ENCODE assay signal across 11 cellular contexts in genomic region chrX:8988456-8988855, GRCh38. TPM values are rescaled to one million over a fixed set of nuclear protein-coding genes. Genes with fewer than 3 reads are reported as not detected.
A peak's percentile ranks its signal among the peaks of the same experiment; 100 is the strongest.
DNase-seq lines count a peak whose midpoint lies in the region; ATAC-seq and TF ChIP-seq lines count a peak whose summit lies in the region.
"Had no signal": no experiment of that assay in that cellular context is flagged by ENCODE, and none has a peak within 500 bp of the region (broad histone marks: within the 10 kb centered on the region; RNA-seq: fewer than 3 reads in every experiment).

No MANE protein-coding gene starts in this region.

- no peaks in the 10 kb centered on the region for H3K9me3 ChIP-seq in tibial artery
- H3K9me3 ChIP-seq: BLaER1 had no signal

- no peaks in the 10 kb centered on the region for H3K27me3 ChIP-seq in tibial artery
- H3K27me3 ChIP-seq: BLaER1 had no signal

- H3K4me3 Mint-ChIP-seq in activated CD4-positive, alpha-beta T cell treated with anti-CD3 and anti-CD28 coated beads, Interleukin-2, amount 10 ng/mL, durations not matched to agents 7 days and 5 days: no peak overlapping the region
- H3K4me3 Mint-ChIP-seq in activated naive CD8-positive, alpha-beta T cell treated with anti-CD3 and anti-CD28 coated beads, Interleukin-2, amount 50 U/mL, for 24 hours: no peak overlapping the region
- H3K4me3 Mint-ChIP-seq: natural killer cell treated with Interleukin-12 subunit alpha and Interleukin-12 subunit beta and Interleukin-15 and Interleukin-18, amount 100 ng/mL, for 72 hours; T-helper 1 cell treated with Interleukin-12 subunit alpha and Interleukin-12 subunit beta and Interleukin-4 antibody, amounts not matched to agents 30 μg/mL and 1 μg/mL, for 36 hours had no signal

- no peaks in the 10 kb centered on the region for H3K27me3 Mint-ChIP-seq in activated CD4-positive, alpha-beta T cell treated with anti-CD3 and anti-CD28 coated beads, Interleukin-2, amount 10 ng/mL, durations not matched to agents 7 days and 5 days
- H3K27me3 Mint-ChIP-seq in activated naive CD8-positive, alpha-beta T cell treated with anti-CD3 and anti-CD28 coated beads, Interleukin-2, amount 50 U/mL, for 24 hours: no peaks in the 10 kb centered on the region

- no peaks in the 10 kb centered on the region for H3K36me3 ChIP-seq in tibial artery
- H3K36me3 ChIP-seq: BLaER1 had no signal

- H3K4me1 ChIP-seq in tibial artery: peaks cover 0 to 19% (median 0%) of the 10 kb centered on the region in 4 donors

- H3K4me1 Mint-ChIP-seq in activated CD4-positive, alpha-beta T cell treated with anti-CD3 and anti-CD28 coated beads, Interleukin-2, amount 10 ng/mL, durations not matched to agents 7 days and 5 days: peaks cover 12% of the 10 kb centered on the region
- H3K4me1 Mint-ChIP-seq in activated naive CD8-positive, alpha-beta T cell treated with anti-CD3 and anti-CD28 coated beads, Interleukin-2, amount 50 U/mL, for 24 hours: peaks cover 25% of the 10 kb centered on the region

- DNase-seq in activated CD4-positive, alpha-beta T cell treated with anti-CD3 and anti-CD28 coated beads for 48 hours: peak; percentile 48
- DNase-seq in activated CD4-positive, alpha-beta T cell treated with anti-CD3 and anti-CD28 coated beads, Interleukin-2, amount 10 ng/mL, durations not matched to agents 7 days and 5 days: no peak
- peak; percentile 9 for DNase-seq in activated naive CD8-positive, alpha-beta T cell treated with anti-CD3 and anti-CD28 coated beads, Interleukin-2, amount 50 U/mL, for 24 hours
- peak in 1 of 2 donors; percentile 6 for DNase-seq in left colon
- DNase-seq in tibial artery: peak; percentile 20 to 63
- DNase-seq in COR-L47 (lab: John Stamatoyannopoulos, UW): no peak
- DNase-seq in KG1 (lab: John Stamatoyannopoulos, UW): no peak

- no peak overlapping the region for H3K27ac ChIP-seq in tibial artery
- H3K27ac ChIP-seq: BLaER1 had no signal

- peak; percentile 80 for ATAC-seq in activated naive CD8-positive, alpha-beta T cell treated with anti-CD3 and anti-CD28 coated beads, Interleukin-2, amount 50 U/mL, for 24 hours
- ATAC-seq in left colon (peak; percentile 60), HG03378 (IDR thresholded peaks at IDR 0.05; ENCODE audit: unreplicated experiment) (no peak)

- CTCF ChIA-PET in activated CD4-positive, alpha-beta T cell treated with anti-CD3 and anti-CD28 coated beads, Interleukin-2, amount 10 ng/mL, durations not matched to agents 7 days and 5 days (lab: Charles Lee): interaction anchor here (1.0 kb wide), 1 partner anchor 12 kb away, joined by 3 read pairs; no protein-coding TSS in a partner anchor

- H3K36me3 Mint-ChIP-seq in activated CD4-positive, alpha-beta T cell treated with anti-CD3 and anti-CD28 coated beads, Interleukin-2, amount 10 ng/mL, durations not matched to agents 7 days and 5 days (ENCODE audit: low read depth): no peaks in the 10 kb centered on the region
- no peaks in the 10 kb centered on the region for H3K36me3 Mint-ChIP-seq in activated naive CD8-positive, alpha-beta T cell treated with anti-CD3 and anti-CD28 coated beads, Interleukin-2, amount 50 U/mL, for 24 hours (ENCODE audit: low read depth)
- H3K36me3 Mint-ChIP-seq: natural killer cell treated with Interleukin-12 subunit alpha and Interleukin-12 subunit beta and Interleukin-15 and Interleukin-18, amount 100 ng/mL, for 72 hours had no signal

- H3K9me3 Mint-ChIP-seq in activated CD4-positive, alpha-beta T cell treated with anti-CD3 and anti-CD28 coated beads, Interleukin-2, amount 10 ng/mL, durations not matched to agents 7 days and 5 days: no peaks in the 10 kb centered on the region
- H3K9me3 Mint-ChIP-seq in activated naive CD8-positive, alpha-beta T cell treated with anti-CD3 and anti-CD28 coated beads, Interleukin-2, amount 50 U/mL, for 24 hours: no peaks in the 10 kb centered on the region
- H3K9me3 Mint-ChIP-seq: natural killer cell treated with Interleukin-12 subunit alpha and Interleukin-12 subunit beta and Interleukin-15 and Interleukin-18, amount 100 ng/mL, for 72 hours; T-helper 1 cell treated with Interleukin-12 subunit alpha and Interleukin-12 subunit beta and Interleukin-4 antibody, amounts not matched to agents 30 μg/mL and 1 μg/mL, for 36 hours had no signal

- TF ChIP-seq CTCF in tibial artery (IDR thresholded peaks at IDR 0.05): no peak

- intact Hi-C loops in left colon (cut with DNase I, micrococcal nuclease) (no loop called here), tibial artery (cut with DNase I; ENCODE audit: low total_unique reads) (no loop called here)

- H3K4me3 ChIP-seq in tibial artery: no peak overlapping the region
- H3K4me3 ChIP-seq: BLaER1 had no signal

- POLR2A ChIA-PET in activated CD4-positive, alpha-beta T cell treated with anti-CD3 and anti-CD28 coated beads, Interleukin-2, amount 10 ng/mL, durations not matched to agents 7 days and 5 days (lab: Charles Lee): no interaction called here

- H3K27ac Mint-ChIP-seq in activated CD4-positive, alpha-beta T cell treated with anti-CD3 and anti-CD28 coated beads, Interleukin-2, amount 10 ng/mL, durations not matched to agents 7 days and 5 days: no peak overlapping the region
- H3K27ac Mint-ChIP-seq in activated naive CD8-positive, alpha-beta T cell treated with anti-CD3 and anti-CD28 coated beads, Interleukin-2, amount 50 U/mL, for 24 hours: no peak overlapping the region
- H3K27ac Mint-ChIP-seq: T-helper 1 cell treated with Interleukin-12 subunit alpha and Interleukin-12 subunit beta and Interleukin-4 antibody, amounts not matched to agents 30 μg/mL and 1 μg/mL, for 36 hours had no signal

RNA-seq across cellular contexts. Expression of gene FAM9B, which starts 45.5 kb away (rescaled TPM):
- total RNA-seq in activated CD4-positive, alpha-beta T cell treated with anti-CD3 and anti-CD28 coated beads, Interleukin-2, amount 10 ng/mL, durations not matched to agents 7 days and 5 days: not detected
- not detected for total RNA-seq in left colon
- total RNA-seq: natural killer cell treated with Interleukin-12 subunit alpha and Interleukin-12 subunit beta and Interleukin-15 and Interleukin-18, amount 100 ng/mL, for 72 hours had no signal

Comparison
In these comparisons a context has a peak if more than half of its experiments do, and no peak if none do; other contexts are left out.
1. DNase-seq: peak in activated CD4-positive, alpha-beta T cell treated with anti-CD3 and anti-CD28 coated beads for 48 hours (single experiment), activated naive CD8-positive, alpha-beta T cell treated with anti-CD3 and anti-CD28 coated beads, Interleukin-2, amount 50 U/mL, for 24 hours (single experiment) and tibial artery (2 of 2); none in activated CD4-positive, alpha-beta T cell treated with anti-CD3 and anti-CD28 coated beads, Interleukin-2, amount 10 ng/mL, durations not matched to agents 7 days and 5 days (single experiment), COR-L47 (single experiment) and KG1 (single experiment).